21 cellular contexts compared by ENCODE assay signal in genomic region chr10:70558295-70558694, GRCh38. TPM values are rescaled to one million over a fixed set of nuclear protein-coding genes. Genes with fewer than 3 reads are reported as not detected.
DNase-seq lines count a peak whose midpoint lies in the region; ATAC-seq and TF ChIP-seq lines count a peak whose summit lies in the region.
"Had no signal": no experiment of that assay in that cellular context is flagged by ENCODE, and none has a peak within 500 bp of the region (broad histone marks: within the 10 kb centered on the region; RNA-seq: fewer than 3 reads in every experiment).

No MANE protein-coding gene starts in this region.

- no peaks in the 10 kb centered on the region for H3K27me3 ChIP-seq in BLaER1
- no peaks in the 10 kb centered on the region for H3K27me3 ChIP-seq in H7 (ENCODE audit: control insufficient read depth, insufficient read depth, low read length)
- H3K27me3 ChIP-seq in hepatocyte, result no peaks in the 10 kb centered on the region
- H3K27me3 ChIP-seq in osteoblast (ENCODE audit: insufficient read depth, low read length), result no peaks in the 10 kb centered on the region
- H3K27me3 ChIP-seq: esophagus muscularis mucosa, gastrocnemius medialis, neutrophil had no signal

- DNase-seq in H7 (peak; percentile 35), hepatocyte (ENCODE audit: low spot score) (no peak), osteoblast (ENCODE audit: insufficient read length, low spot score, missing footprints) (peak; percentile 53), NOMO-1 (lab: John Stamatoyannopoulos, UW; ENCODE audit: unreplicated experiment in 2 of 2) (no peak), ureter (ENCODE audit: low spot score) (no peak)
- no peak for DNase-seq in activated CD8-positive, alpha-beta memory T cell treated with anti-CD3 and anti-CD28 coated beads, Interleukin-2, amount 10 ng/mL, durations not matched to agents 7 days and 5 days
- DNase-seq: activated CD8-positive, alpha-beta memory T cell treated with anti-CD3 and anti-CD28 coated beads, Interleukin-2, amount 50 U/mL, for 48 hours; DMS53; gastrocnemius medialis; KG1; midbrain; MV-4-11; NCI-H1694; SHP77 had no signal

- no peaks in the 10 kb centered on the region for H3K9me2 ChIP-seq in hepatocyte (replicated peaks; ENCODE audit: insufficient read depth)

- H3K36me3 Mint-ChIP-seq in activated CD8-positive, alpha-beta memory T cell treated with anti-CD3 and anti-CD28 coated beads, Interleukin-2, amount 10 ng/mL, durations not matched to agents 7 days and 5 days, result no peaks in the 10 kb centered on the region

- H3K36me3 ChIP-seq in BLaER1 (peaks cover 30% of the 10 kb centered on the region), H7 (replicated peaks; ENCODE audit: control insufficient read depth, insufficient read depth, low read length) (peaks cover 2% of the 10 kb centered on the region), hepatocyte (replicated peaks; ENCODE audit: insufficient read depth, low read depth) (no peaks in the 10 kb centered on the region), osteoblast (ENCODE audit: insufficient read depth, low read length) (no peaks in the 10 kb centered on the region)
- H3K36me3 ChIP-seq: gastrocnemius medialis, neutrophil had no signal

- TF ChIP-seq CTCF in hepatocyte (IDR thresholded peaks at IDR 0.05; ENCODE audit: poor library complexity) (no peak), osteoblast (IDR thresholded peaks at IDR 0.05; ENCODE audit: extremely low read depth, low read depth, low read length) (no peak)

- H3K4me3 Mint-ChIP-seq in activated CD8-positive, alpha-beta memory T cell treated with anti-CD3 and anti-CD28 coated beads, Interleukin-2, amount 10 ng/mL, durations not matched to agents 7 days and 5 days, result no peak overlapping the region

- H3K4me1 Mint-ChIP-seq in activated CD8-positive, alpha-beta memory T cell treated with anti-CD3 and anti-CD28 coated beads, Interleukin-2, amount 10 ng/mL, durations not matched to agents 7 days and 5 days, result peaks cover 31% of the 10 kb centered on the region

- ATAC-seq in activated CD8-positive, alpha-beta memory T cell treated with anti-CD3 and anti-CD28 coated beads, Interleukin-2, amount 10 ng/mL, durations not matched to agents 7 days and 5 days, result no peak

- H3K4me1 ChIP-seq in BLaER1, result peaks cover 62% of the 10 kb centered on the region
- H3K4me1 ChIP-seq in hepatocyte (ENCODE audit: insufficient read depth), result peaks cover 15% of the 10 kb centered on the region
- H3K4me1 ChIP-seq in osteoblast (ENCODE audit: insufficient read depth, low read length), result peaks cover 4% of the 10 kb centered on the region

- H3K4me3 ChIP-seq in BLaER1 (no peak overlapping the region), H7 (ENCODE audit: insufficient read depth, low read depth, low read length) (no peak overlapping the region), hepatocyte (no peak overlapping the region), osteoblast (ENCODE audit: insufficient read depth, low read length) (no peak overlapping the region)
- H3K4me3 ChIP-seq: esophagus muscularis mucosa, gastrocnemius medialis, GM12878 had no signal

- WGBS in hepatocyte (ENCODE audit: low lambda C conversion rate, missing lambda C conversion rate), result 90% methylated on average over 11 of the region's 11 CpGs

- no peaks in the 10 kb centered on the region for H3K27me3 Mint-ChIP-seq in activated CD8-positive, alpha-beta memory T cell treated with anti-CD3 and anti-CD28 coated beads, Interleukin-2, amount 10 ng/mL, durations not matched to agents 7 days and 5 days

- CTCF ChIA-PET in activated CD8-positive, alpha-beta memory T cell treated with anti-CD3 and anti-CD28 coated beads, Interleukin-2, amount 10 ng/mL, durations not matched to agents 7 days and 5 days (lab: Charles Lee), result interaction anchor here (0.8 to 5.2 kb wide), 27 partner anchors 8 to 322 kb away, joined by 3 to 59 read pairs (median 8); partner anchors contain the start of genes PRF1 and SGPL1

- no peaks in the 10 kb centered on the region for H3K9me3 Mint-ChIP-seq in activated CD8-positive, alpha-beta memory T cell treated with anti-CD3 and anti-CD28 coated beads, Interleukin-2, amount 10 ng/mL, durations not matched to agents 7 days and 5 days (ENCODE audit: low read depth)

- H2AFZ ChIP-seq in hepatocyte, result no peak overlapping the region
- H2AFZ ChIP-seq in osteoblast (ENCODE audit: low read length), result no peak overlapping the region

- H3K4me2 ChIP-seq in BLaER1, result peak overlapping the region; percentile 37
- peak overlapping the region; percentile 66 for H3K4me2 ChIP-seq in hepatocyte
- no peak overlapping the region for H3K4me2 ChIP-seq in osteoblast (ENCODE audit: insufficient read depth, low read length)

- no peak overlapping the region for H3K27ac ChIP-seq in BLaER1
- no peak overlapping the region for H3K27ac ChIP-seq in hepatocyte
- H3K27ac ChIP-seq in osteoblast (ENCODE audit: low read depth, low read length), result no peak overlapping the region
- H3K27ac ChIP-seq: esophagus muscularis mucosa, gastrocnemius medialis, neutrophil, VCaP had no signal

- H4K20me1 ChIP-seq in BLaER1, result peaks cover 36% of the 10 kb centered on the region; the same call in 1 of the 2 replicates
- no peaks in the 10 kb centered on the region for H4K20me1 ChIP-seq in hepatocyte (ENCODE audit: insufficient read depth, poor library complexity, severe bottlenecking)
- no peaks in the 10 kb centered on the region for H4K20me1 ChIP-seq in osteoblast (ENCODE audit: insufficient read depth, low read length)

- no peak overlapping the region for H3K27ac Mint-ChIP-seq in activated CD8-positive, alpha-beta memory T cell treated with anti-CD3 and anti-CD28 coated beads, Interleukin-2, amount 10 ng/mL, durations not matched to agents 7 days and 5 days

- H3K79me2 ChIP-seq in hepatocyte, result no peaks in the 10 kb centered on the region
- H3K79me2 ChIP-seq in osteoblast (ENCODE audit: insufficient read depth, low read length), result no peaks in the 10 kb centered on the region

- H3K9me3 ChIP-seq in BLaER1 (no peaks in the 10 kb centered on the region), hepatocyte (ENCODE audit: low read depth) (no peaks in the 10 kb centered on the region), osteoblast (ENCODE audit: low read depth, low read length) (no peaks in the 10 kb centered on the region)
- H3K9me3 ChIP-seq: esophagus muscularis mucosa, gastrocnemius medialis, neutrophil had no signal

- no peak overlapping the region for H3K9ac ChIP-seq in BLaER1

RNA-seq across cellular contexts. Expression of gene PRF1, which starts 44.2 kb away (rescaled TPM):
- not detected in 2 replicates for total RNA-seq in H7 (2014; rRNA removed; shearing (Covaris generic))
- total RNA-seq in hepatocyte (not detected in 2 replicates), osteoblast (not detected in 2 replicates), ureter (4.1 TPM)
- polyA plus RNA-seq in hepatocyte, result 0.39 TPM in 1 of 2 replicates, not detected in the other
- 100 to 1,000 TPM; 381 to 433 TPM for total RNA-seq in activated CD8-positive, alpha-beta memory T cell treated with anti-CD3 and anti-CD28 coated beads, Interleukin-2, amount 10 ng/mL, durations not matched to agents 7 days and 5 days
- total RNA-seq: cerebellum, HT-29 had no signal

Comparison
In these comparisons a context has a peak if more than half of its experiments do, and no peak if none do; other contexts are left out.
1. DNase-seq: peak in H7 (single experiment) and osteoblast (single experiment); none in hepatocyte (single experiment), NOMO-1 (0 of 2), activated CD8-positive, alpha-beta memory T cell treated with anti-CD3 and anti-CD28 coated beads, Interleukin-2, amount 10 ng/mL, durations not matched to agents 7 days and 5 days (single experiment) and ureter (single experiment).
2. RNA of gene PRF1, which starts 44.2 kb away (total RNA-seq): 381 to 433 TPM in activated CD8-positive, alpha-beta memory T cell treated with anti-CD3 and anti-CD28 coated beads, Interleukin-2, amount 10 ng/mL, durations not matched to agents 7 days and 5 days; 4.1 TPM in ureter (single experiment), not detected in H7, not detected in hepatocyte and not detected in osteoblast; every median in the first group is over 10 times any median in the second.